13 cellular contexts compared by ENCODE assay signal in genomic region chr12:31742891-31743290, GRCh38. TPM values are rescaled to one million over a fixed set of nuclear protein-coding genes. Genes with fewer than 3 reads are reported as not detected.
DNase-seq lines count a peak whose midpoint lies in the region; ATAC-seq and TF ChIP-seq lines count a peak whose summit lies in the region.
"Had no signal": no experiment of that assay in that cellular context is flagged by ENCODE, and none has a peak within 500 bp of the region (broad histone marks: within the 10 kb centered on the region; RNA-seq: fewer than 3 reads in every experiment).

No MANE protein-coding gene starts in this region.

- peaks cover 72% of the 10 kb centered on the region for H3K4me1 Mint-ChIP-seq in CD4-positive, alpha-beta T cell (ENCODE audit: low read depth)
- H3K4me1 Mint-ChIP-seq in activated CD8-positive, alpha-beta T cell treated with anti-CD3 and anti-CD28 coated beads for 36 hours (ENCODE audit: low read depth): peaks cover 65% of the 10 kb centered on the region

- no peaks in the 10 kb centered on the region for H3K36me3 Mint-ChIP-seq in CD4-positive, alpha-beta T cell (ENCODE audit: low read depth)
- no peaks in the 10 kb centered on the region for H3K36me3 Mint-ChIP-seq in activated CD8-positive, alpha-beta T cell treated with anti-CD3 and anti-CD28 coated beads for 36 hours (ENCODE audit: low read depth)

- CTCF ChIA-PET in CD4-positive, alpha-beta T cell (lab: Charles Lee): interaction anchor here (1.2 to 1.3 kb wide), 2 partner anchors 10 to 90 kb away, joined by 4 read pairs; no protein-coding TSS in a partner anchor
- CTCF ChIA-PET in activated CD8-positive, alpha-beta T cell treated with anti-CD3 and anti-CD28 coated beads for 36 hours (lab: Charles Lee): no interaction called here

- H3K27ac Mint-ChIP-seq in CD4-positive, alpha-beta T cell: peak overlapping the region; percentile 5
- H3K27ac Mint-ChIP-seq in activated CD8-positive, alpha-beta T cell treated with anti-CD3 and anti-CD28 coated beads for 36 hours: no peak overlapping the region

- TF ChIP-seq CTCF in CD4-positive, alpha-beta T cell (IDR thresholded peaks at IDR 0.05): no peak
- no peak for TF ChIP-seq CTCF in mucosa of descending colon (IDR thresholded peaks at IDR 0.05)
- no peak for TF ChIP-seq CTCF in suprapubic skin (IDR thresholded peaks at IDR 0.05)
- no peak for TF ChIP-seq CTCF in activated CD8-positive, alpha-beta T cell treated with anti-CD3 and anti-CD28 coated beads for 36 hours (IDR thresholded peaks at IDR 0.05)

- H3K4me1 ChIP-seq in mucosa of descending colon (ENCODE audit: low read depth) (peaks cover 16% of the 10 kb centered on the region), suprapubic skin (peaks cover 23% of the 10 kb centered on the region)
- H3K4me1 ChIP-seq: BE2C, prostate gland had no signal

- POLR2A ChIA-PET in CD4-positive, alpha-beta T cell (lab: Charles Lee): interaction anchor here (0.9 to 1.3 kb wide), 3 partner anchors 14 to 33 kb away, joined by 3 to 5 read pairs (median 4); partner anchors contain the start of gene AMN1
- POLR2A ChIA-PET in activated CD8-positive, alpha-beta T cell treated with anti-CD3 and anti-CD28 coated beads for 36 hours (lab: Charles Lee): no interaction called here

- H3K27me3 Mint-ChIP-seq in CD4-positive, alpha-beta T cell: no peaks in the 10 kb centered on the region
- H3K27me3 Mint-ChIP-seq in activated CD8-positive, alpha-beta T cell treated with anti-CD3 and anti-CD28 coated beads for 36 hours: no peaks in the 10 kb centered on the region

- peak; percentile 44; the same call in 1 of the 2 replicates for TF ChIP-seq EP300 in Ishikawa (IDR thresholded peaks at IDR 0.05; ENCODE audit: borderline replicate concordance)
- no peak for TF ChIP-seq EP300 in suprapubic skin (IDR thresholded peaks at IDR 0.05)

- H3K4me3 Mint-ChIP-seq in CD4-positive, alpha-beta T cell: peak overlapping the region; percentile 1
- H3K4me3 Mint-ChIP-seq in activated CD8-positive, alpha-beta T cell treated with anti-CD3 and anti-CD28 coated beads for 36 hours: no peak overlapping the region

- H3K27ac ChIP-seq in CD4-positive, alpha-beta T cell (ENCODE audit: low read depth, low read length): no peak overlapping the region
- no peak overlapping the region for H3K27ac ChIP-seq in suprapubic skin
- H3K27ac ChIP-seq: prostate gland had no signal

- DNase-seq in CD4-positive, alpha-beta T cell: no peak
- DNase-seq in RPMI8226: peak; percentile 90
- DNase-seq in mucosa of descending colon: no peak
- no peak for DNase-seq in suprapubic skin (ENCODE audit: low spot score in 2 of 2)
- DNase-seq in A172 (ENCODE audit: low spot score): no peak
- DNase-seq in activated CD8-positive, alpha-beta T cell treated with anti-CD3 and anti-CD28 coated beads for 36 hours: no peak
- DNase-seq in LoVo (ENCODE audit: low spot score): no peak
- DNase-seq: activated T-cell treated with anti-CD3 and anti-CD28 coated beads for 4 hours, BE2C, mesendoderm, Right ventricle myocardium superior had no signal

- H3K9me3 Mint-ChIP-seq in CD4-positive, alpha-beta T cell: no peaks in the 10 kb centered on the region
- H3K9me3 Mint-ChIP-seq in activated CD8-positive, alpha-beta T cell treated with anti-CD3 and anti-CD28 coated beads for 36 hours: no peaks in the 10 kb centered on the region

- H3K36me3 ChIP-seq in mucosa of descending colon (ENCODE audit: low read depth): no peaks in the 10 kb centered on the region
- no peaks in the 10 kb centered on the region for H3K36me3 ChIP-seq in suprapubic skin
- H3K36me3 ChIP-seq: BE2C, prostate gland had no signal

- no peak for TF ChIP-seq RAD21 in Ishikawa (IDR thresholded peaks at IDR 0.05; ENCODE audit: low read depth)

- H3K4me3 ChIP-seq in mucosa of descending colon (no peak overlapping the region), suprapubic skin (no peak overlapping the region)
- H3K4me3 ChIP-seq: prostate gland had no signal

- intact Hi-C loops in CD4-positive, alpha-beta T cell (cut with DNase I, micrococcal nuclease): no loop called here
- intact Hi-C loops in mucosa of descending colon (cut with DNase I, micrococcal nuclease): no loop called here
- intact Hi-C loops in activated CD8-positive, alpha-beta T cell treated with anti-CD3 and anti-CD28 coated beads for 36 hours (cut with micrococcal nuclease): no loop called here

- H3K27me3 ChIP-seq in CD4-positive, alpha-beta T cell (ENCODE audit: control insufficient read depth, insufficient read depth, low read length): no peaks in the 10 kb centered on the region
- no peaks in the 10 kb centered on the region for H3K27me3 ChIP-seq in suprapubic skin
- H3K27me3 ChIP-seq: BE2C had no signal

- TF ChIP-seq POLR2A in suprapubic skin (IDR thresholded peaks at IDR 0.05): no peak

- peak; percentile 65 for ATAC-seq in CD4-positive, alpha-beta T cell (ENCODE audit: poor library complexity)
- ATAC-seq in mucosa of descending colon: peak; percentile 74
- ATAC-seq in activated CD8-positive, alpha-beta T cell treated with anti-CD3 and anti-CD28 coated beads for 36 hours: no peak

- H3K9me3 ChIP-seq in CD4-positive, alpha-beta T cell (ENCODE audit: control insufficient read depth, low read length): no peaks in the 10 kb centered on the region
- H3K9me3 ChIP-seq in mucosa of descending colon (no peaks in the 10 kb centered on the region), suprapubic skin (no peaks in the 10 kb centered on the region)
- H3K9me3 ChIP-seq: BE2C, prostate gland had no signal

- WGBS in suprapubic skin: 21% methylated on average over 1 of the region's 1 CpG

TF ChIP-seq in Ishikawa, 13 proteins besides CTCF, POLR2A, EP300 and RAD21:
- TF ChIP-seq NFIC (IDR thresholded peaks at IDR 0.05): peak; percentile 90
- TF ChIP-seq, protein P1, sequence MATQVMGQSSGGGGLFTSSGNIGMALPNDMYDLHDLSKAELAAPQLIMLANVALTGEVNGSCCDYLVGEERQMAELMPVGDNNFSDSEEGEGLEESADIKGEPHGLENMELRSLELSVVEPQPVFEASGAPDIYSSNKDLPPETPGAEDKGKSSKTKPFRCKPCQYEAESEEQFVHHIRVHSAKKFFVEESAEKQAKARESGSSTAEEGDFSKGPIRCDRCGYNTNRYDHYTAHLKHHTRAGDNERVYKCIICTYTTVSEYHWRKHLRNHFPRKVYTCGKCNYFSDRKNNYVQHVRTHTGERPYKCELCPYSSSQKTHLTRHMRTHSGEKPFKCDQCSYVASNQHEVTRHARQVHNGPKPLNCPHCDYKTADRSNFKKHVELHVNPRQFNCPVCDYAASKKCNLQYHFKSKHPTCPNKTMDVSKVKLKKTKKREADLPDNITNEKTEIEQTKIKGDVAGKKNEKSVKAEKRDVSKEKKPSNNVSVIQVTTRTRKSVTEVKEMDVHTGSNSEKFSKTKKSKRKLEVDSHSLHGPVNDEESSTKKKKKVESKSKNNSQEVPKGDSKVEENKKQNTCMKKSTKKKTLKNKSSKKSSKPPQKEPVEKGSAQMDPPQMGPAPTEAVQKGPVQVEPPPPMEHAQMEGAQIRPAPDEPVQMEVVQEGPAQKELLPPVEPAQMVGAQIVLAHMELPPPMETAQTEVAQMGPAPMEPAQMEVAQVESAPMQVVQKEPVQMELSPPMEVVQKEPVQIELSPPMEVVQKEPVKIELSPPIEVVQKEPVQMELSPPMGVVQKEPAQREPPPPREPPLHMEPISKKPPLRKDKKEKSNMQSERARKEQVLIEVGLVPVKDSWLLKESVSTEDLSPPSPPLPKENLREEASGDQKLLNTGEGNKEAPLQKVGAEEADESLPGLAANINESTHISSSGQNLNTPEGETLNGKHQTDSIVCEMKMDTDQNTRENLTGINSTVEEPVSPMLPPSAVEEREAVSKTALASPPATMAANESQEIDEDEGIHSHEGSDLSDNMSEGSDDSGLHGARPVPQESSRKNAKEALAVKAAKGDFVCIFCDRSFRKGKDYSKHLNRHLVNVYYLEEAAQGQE (IDR thresholded peaks at IDR 0.05; ENCODE audit: low read depth): 0 out of 2 replicates have a peak, but pooled peaks have one; percentile 6
- TF ChIP-seq MAX (IDR thresholded peaks at IDR 0.05): no peak
- TF ChIP-seq USF1 (IDR thresholded peaks at IDR 0.05): no peak
- TF ChIP-seq EGR1 (IDR thresholded peaks at IDR 0.05): no peak
- TF ChIP-seq TEAD4 (IDR thresholded peaks at IDR 0.05): no peak
- no peak for TF ChIP-seq YY1 (IDR thresholded peaks at IDR 0.05; ENCODE audit: low read depth)
- TF ChIP-seq FOXM1 (IDR thresholded peaks at IDR 0.05; ENCODE audit: borderline replicate concordance, low read depth): no peak
- TF ChIP-seq TAF1 (IDR thresholded peaks at IDR 0.05; ENCODE audit: low read depth): no peak
- no peak; the same call in 1 of the 2 replicates for TF ChIP-seq TCF12 (IDR thresholded peaks at IDR 0.05; ENCODE audit: low read depth)
TF ChIP-seq in Ishikawa: peak in this region for 2.

RNA-seq across cellular contexts. Expression of gene AMN1, which starts 14.1 kb away (rescaled TPM):
- total RNA-seq in CD4-positive, alpha-beta T cell: 1 to 10 TPM; 6.9 to 8.5 TPM
- total RNA-seq in mucosa of descending colon: 1 to 10 TPM; 3.1 to 7.3 (median 3.2) TPM
- 10 to 100 TPM in 2 of 4 donors, 1 to 10 TPM in 2; 3.4 to 16.4 (median 10.5) TPM for total RNA-seq in suprapubic skin
- total RNA-seq in A172 (2014; rRNA removed; shearing (Covaris generic)): 21.5 and 26.4 TPM in 2 replicates
- total RNA-seq in activated CD8-positive, alpha-beta T cell treated with anti-CD3 and anti-CD28 coated beads for 36 hours: 1 to 10 TPM; 3.5 to 4.1 TPM
